ENCODE assay signal across 8 cellular contexts in the genomic region with DNA sequence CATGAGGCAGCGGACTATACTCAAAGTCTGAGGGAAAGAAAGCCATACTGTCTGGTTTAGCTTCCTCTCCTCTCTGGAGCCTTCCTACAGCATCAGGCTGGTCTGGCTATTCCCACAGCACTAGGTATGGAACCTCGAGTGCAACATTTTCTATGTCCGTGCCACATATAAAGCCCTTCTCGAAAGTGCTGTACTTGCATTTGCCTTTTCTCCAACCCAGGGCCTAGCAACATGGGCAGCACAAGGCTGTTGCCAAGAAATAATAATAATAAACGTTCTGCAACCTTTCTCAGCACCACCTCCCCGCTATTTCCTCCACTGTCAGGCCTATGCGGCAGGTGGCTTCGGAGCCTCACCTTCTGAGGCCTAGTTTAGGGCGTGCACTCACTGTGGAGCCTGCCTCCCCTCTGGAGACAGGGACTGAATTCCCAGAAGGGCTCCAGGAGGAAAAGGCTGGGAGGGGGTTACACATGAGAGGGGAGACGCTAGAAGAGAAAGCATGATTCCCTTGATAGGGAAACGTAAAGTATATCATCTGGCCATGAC. TPM values are rescaled to one million over a fixed set of nuclear protein-coding genes. Genes with fewer than 3 reads are reported as not detected.
A peak's percentile ranks its signal among the peaks of the same experiment; 100 is the strongest.
DNase-seq lines count a peak whose midpoint lies in the region; ATAC-seq and TF ChIP-seq lines count a peak whose summit lies in the region.

No MANE protein-coding gene starts in this region.

- peak overlapping the region; percentile 98 for H3K27ac Mint-ChIP-seq in activated CD8-positive, alpha-beta T cell treated with anti-CD3 and anti-CD28 coated beads for 36 hours

- H3K9ac ChIP-seq in skeletal muscle tissue (ENCODE audit: low read depth in 1 of 3, low read length in 3 of 3) = peak overlapping the region; percentile 83 to 90 (median 84)

- H3K36me3 ChIP-seq in heart right ventricle (peaks cover 0 to 47% (median 34%) of the 10 kb centered on the region in 9 donors), skeletal muscle tissue (ENCODE audit: control insufficient read depth in 3 of 3, insufficient read depth in 3 of 3, low read length in 3 of 3) (peaks cover 23 to 34% (median 31%) of the 10 kb centered on the region in 3 donors)

- 16 to 19% methylated on average over 11 of the region's 11 CpGs for WGBS in heart right ventricle, 2 donors

- DNase-seq in A172 (ENCODE audit: low spot score) = peak; percentile 22
- peak; percentile 12 for DNase-seq in activated CD8-positive, alpha-beta T cell treated with anti-CD3 and anti-CD28 coated beads for 36 hours
- DNase-seq in heart right ventricle = peak in 1 of 2 donors; percentile 2
- DNase-seq in GF-D8 (lab: John Stamatoyannopoulos, UW) = no peak
- DNase-seq in effector CD8-positive, alpha-beta T cell (lab: John Stamatoyannopoulos, UW) = no peak

- H3K9me3 ChIP-seq in heart right ventricle = no peaks in the 10 kb centered on the region
- H3K9me3 ChIP-seq in skeletal muscle tissue (ENCODE audit: control insufficient read depth in 3 of 3, low read length in 3 of 3) = no peaks in the 10 kb centered on the region

- H3K4me3 ChIP-seq in heart right ventricle (peak overlapping the region; percentile 74 to 99 (median 92)), skeletal muscle tissue (ENCODE audit: low read length in 3 of 3) (peak overlapping the region; percentile 81 to 97 (median 96))

- CTCF ChIA-PET in activated CD8-positive, alpha-beta T cell treated with anti-CD3 and anti-CD28 coated beads for 36 hours (lab: Charles Lee) = interaction anchor here (0.9 to 1.4 kb wide), 3 partner anchors 10 to 32 kb away, joined by 3 read pairs; no protein-coding TSS in a partner anchor

- POLR2A ChIA-PET in activated CD8-positive, alpha-beta T cell treated with anti-CD3 and anti-CD28 coated beads for 36 hours (lab: Charles Lee) = interaction anchor here (0.6 to 1.7 kb wide), 5 partner anchors 9 to 221 kb away, joined by 3 to 4 read pairs (median 3); no protein-coding TSS in a partner anchor

- H3K27me3 ChIP-seq in heart right ventricle = no peaks in the 10 kb centered on the region
- no peaks in the 10 kb centered on the region for H3K27me3 ChIP-seq in skeletal muscle tissue (ENCODE audit: control insufficient read depth in 3 of 3, insufficient read depth in 3 of 3, low read length in 3 of 3)

- H3K27ac ChIP-seq in heart right ventricle = peak overlapping the region; percentile 44 to 96 (median 90)
- peak overlapping the region; percentile 78 for H3K27ac ChIP-seq in skeletal muscle tissue (ENCODE audit: low read depth, low read length)

- peak overlapping the region; percentile 99 for H3K4me3 Mint-ChIP-seq in activated CD8-positive, alpha-beta T cell treated with anti-CD3 and anti-CD28 coated beads for 36 hours

- peaks cover 35% of the 10 kb centered on the region for H3K4me1 Mint-ChIP-seq in activated CD8-positive, alpha-beta T cell treated with anti-CD3 and anti-CD28 coated beads for 36 hours (ENCODE audit: low read depth)

- H3K4me1 ChIP-seq in heart right ventricle (peaks cover 5 to 36% (median 21%) of the 10 kb centered on the region in 9 donors), skeletal muscle tissue (ENCODE audit: control insufficient read depth in 3 of 3, insufficient read depth in 3 of 3, low read length in 3 of 3) (peaks cover 16 to 19% (median 18%) of the 10 kb centered on the region in 3 donors)

- intact Hi-C loops in activated CD8-positive, alpha-beta T cell treated with anti-CD3 and anti-CD28 coated beads for 36 hours (cut with micrococcal nuclease) = no loop called here
- intact Hi-C loops in heart right ventricle (cut with DNase I) = loop anchor here in 6 of 10 donors (2.0 to 10.0 kb wide), 8 partner anchors 65 to 883 kb away; a partner anchor contains a TSS

- no peaks in the 10 kb centered on the region for H3K27me3 Mint-ChIP-seq in activated CD8-positive, alpha-beta T cell treated with anti-CD3 and anti-CD28 coated beads for 36 hours

- H3K36me3 Mint-ChIP-seq in activated CD8-positive, alpha-beta T cell treated with anti-CD3 and anti-CD28 coated beads for 36 hours (ENCODE audit: low read depth) = peaks cover 49% of the 10 kb centered on the region

- peak; percentile 11 for ATAC-seq in GM19023 (IDR thresholded peaks at IDR 0.05; ENCODE audit: unreplicated experiment)
- ATAC-seq in HG03460 (IDR thresholded peaks at IDR 0.05; ENCODE audit: unreplicated experiment) = peak; percentile 4
- no peak for ATAC-seq in activated CD8-positive, alpha-beta T cell treated with anti-CD3 and anti-CD28 coated beads for 36 hours
- ATAC-seq in heart right ventricle = peak in 6 of 8 donors; percentile 5 to 31 (median 19)

- TF ChIP-seq CTCF in activated CD8-positive, alpha-beta T cell treated with anti-CD3 and anti-CD28 coated beads for 36 hours (IDR thresholded peaks at IDR 0.05) = no peak
- TF ChIP-seq CTCF in heart right ventricle (IDR thresholded peaks at IDR 0.05) = no peak

- H3K9me3 Mint-ChIP-seq in activated CD8-positive, alpha-beta T cell treated with anti-CD3 and anti-CD28 coated beads for 36 hours = no peaks in the 10 kb centered on the region

RNA-seq across cellular contexts. Expression of a gene that starts 0.7 kb away (rescaled TPM):
- 20.5 and 28.6 TPM in 2 replicates for total RNA-seq in A172 (2014; rRNA removed; shearing (Covaris generic))
- 10 to 100 TPM; 48.5 to 48.8 TPM for total RNA-seq in activated CD8-positive, alpha-beta T cell treated with anti-CD3 and anti-CD28 coated beads for 36 hours
- total RNA-seq in heart right ventricle (10 to 100 TPM; 15.3 to 29.5 (median 22.4) TPM), skeletal muscle tissue (6.3 TPM)
- 10 to 100 TPM; 27.8 to 45.4 TPM for polyA plus RNA-seq in heart right ventricle

Comparison
In these comparisons a context has a peak if more than half of its experiments do, and no peak if none do; other contexts are left out.
1. DNase-seq: peak in A172 (single experiment) and activated CD8-positive, alpha-beta T cell treated with anti-CD3 and anti-CD28 coated beads for 36 hours (single experiment); none in GF-D8 (single experiment) and effector CD8-positive, alpha-beta T cell (single experiment).